In the genomic region with DNA sequence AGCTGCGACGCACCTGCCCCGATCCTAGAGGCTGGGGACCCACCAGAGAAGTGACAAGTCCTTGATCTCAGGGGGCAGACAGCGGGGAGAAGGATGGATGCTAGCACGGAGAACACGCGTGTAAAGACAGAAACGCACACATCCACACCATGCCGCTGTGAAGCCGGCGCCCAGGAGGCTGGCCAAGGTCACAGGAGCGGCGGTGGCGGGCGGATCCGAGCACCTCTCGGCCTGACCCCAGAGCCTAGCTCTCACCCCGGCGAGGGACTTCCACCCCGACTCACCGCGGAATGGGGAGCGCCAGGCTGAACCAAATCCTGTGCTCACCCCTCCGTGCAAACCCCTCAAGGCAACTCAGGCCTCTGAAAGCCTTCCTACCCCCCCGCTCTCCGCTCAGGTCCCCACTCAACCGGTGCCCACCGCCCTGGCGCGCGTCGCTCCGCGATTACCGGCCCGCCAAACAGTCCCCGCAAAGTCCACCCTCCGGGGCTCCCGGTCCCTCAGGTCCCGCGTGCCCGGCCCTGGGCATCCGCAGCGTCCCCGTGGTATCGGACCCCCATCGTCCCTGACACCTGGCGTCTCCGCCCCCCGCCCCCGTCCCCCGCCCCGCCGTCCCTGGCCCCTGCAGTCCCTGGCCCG, we compare ENCODE assay signal across 1 cellular context.
A peak's percentile ranks its signal among the peaks of the same experiment; 100 is the strongest.
TF ChIP-seq lines count a peak whose summit lies in the region.

No MANE protein-coding gene starts in this region.

TF ChIP-seq in WTC11, 78 proteins besides CTCF, POLR2A, EP300 and RAD21 (continued from another document):
- TF ChIP-seq PRDM15 (CRISPR knock-in tag; IDR thresholded peaks at IDR 0.05) (no peak), HMGA2 (CRISPR knock-in tag; IDR thresholded peaks at IDR 0.05) (no peak), FOXP1 (CRISPR knock-in tag; IDR thresholded peaks at IDR 0.05; ENCODE audit: borderline replicate concordance) (peak; percentile 18; the same call in 1 of the 2 replicates), NR1H2 (CRISPR knock-in tag; IDR thresholded peaks at IDR 0.05) (no peak)
